ENCODE assay signal across 1 cellular context in the genomic region with DNA sequence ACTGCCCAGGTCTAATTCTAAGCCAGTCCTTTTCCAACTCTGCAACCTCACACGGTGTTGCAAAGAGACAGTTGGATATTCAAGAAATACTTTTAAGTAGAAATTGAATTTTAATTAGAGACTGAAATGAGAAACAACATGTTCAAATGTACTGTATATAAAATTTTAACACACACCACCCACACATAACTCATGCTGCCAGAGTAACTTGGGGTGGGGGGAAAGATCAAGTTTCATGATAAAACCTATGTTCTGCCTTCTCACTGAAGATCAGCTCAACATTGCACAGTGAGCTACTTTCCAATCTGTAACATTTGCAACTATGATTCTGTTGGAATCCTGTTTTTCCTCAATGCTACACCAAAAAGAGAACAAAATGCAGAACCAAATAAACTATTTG.
TF ChIP-seq lines count a peak whose summit lies in the region.

No MANE protein-coding gene starts in this region.

TF ChIP-seq in K562, 482 proteins besides CTCF, POLR2A, EP300 and RAD21 (continued from another document):
- TF ChIP-seq, protein P1, sequence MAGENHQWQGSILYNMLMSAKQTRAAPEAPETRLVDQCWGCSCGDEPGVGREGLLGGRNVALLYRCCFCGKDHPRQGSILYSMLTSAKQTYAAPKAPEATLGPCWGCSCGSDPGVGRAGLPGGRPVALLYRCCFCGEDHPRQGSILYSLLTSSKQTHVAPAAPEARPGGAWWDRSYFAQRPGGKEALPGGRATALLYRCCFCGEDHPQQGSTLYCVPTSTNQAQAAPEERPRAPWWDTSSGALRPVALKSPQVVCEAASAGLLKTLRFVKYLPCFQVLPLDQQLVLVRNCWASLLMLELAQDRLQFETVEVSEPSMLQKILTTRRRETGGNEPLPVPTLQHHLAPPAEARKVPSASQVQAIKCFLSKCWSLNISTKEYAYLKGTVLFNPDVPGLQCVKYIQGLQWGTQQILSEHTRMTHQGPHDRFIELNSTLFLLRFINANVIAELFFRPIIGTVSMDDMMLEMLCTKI (IDR thresholded peaks at IDR 0.05; ENCODE audit: partially characterized antibody): no peak
- TF ChIP-seq OTX1 (CRISPR knock-in tag; IDR thresholded peaks at IDR 0.05) (no peak), RBM15 (IDR thresholded peaks at IDR 0.05; ENCODE audit: insufficient read depth, low read length) (no peak), NR2C2 (CRISPR knock-in tag; IDR thresholded peaks at IDR 0.05) (no peak), NR2C2 (tag; IDR thresholded peaks at IDR 0.05) (no peak)
- TF ChIP-seq, protein P2, sequence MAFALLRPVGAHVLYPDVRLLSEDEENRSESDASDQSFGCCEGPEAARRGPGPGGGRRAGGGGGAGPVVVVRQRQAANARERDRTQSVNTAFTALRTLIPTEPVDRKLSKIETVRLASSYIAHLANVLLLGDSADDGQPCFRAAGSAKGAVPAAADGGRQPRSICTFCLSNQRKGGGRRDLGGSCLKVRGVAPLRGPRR (CRISPR knock-in tag; IDR thresholded peaks at IDR 0.05): no peak
